Comparison of ENCODE assay signal across 12 cellular contexts in the genomic region with DNA sequence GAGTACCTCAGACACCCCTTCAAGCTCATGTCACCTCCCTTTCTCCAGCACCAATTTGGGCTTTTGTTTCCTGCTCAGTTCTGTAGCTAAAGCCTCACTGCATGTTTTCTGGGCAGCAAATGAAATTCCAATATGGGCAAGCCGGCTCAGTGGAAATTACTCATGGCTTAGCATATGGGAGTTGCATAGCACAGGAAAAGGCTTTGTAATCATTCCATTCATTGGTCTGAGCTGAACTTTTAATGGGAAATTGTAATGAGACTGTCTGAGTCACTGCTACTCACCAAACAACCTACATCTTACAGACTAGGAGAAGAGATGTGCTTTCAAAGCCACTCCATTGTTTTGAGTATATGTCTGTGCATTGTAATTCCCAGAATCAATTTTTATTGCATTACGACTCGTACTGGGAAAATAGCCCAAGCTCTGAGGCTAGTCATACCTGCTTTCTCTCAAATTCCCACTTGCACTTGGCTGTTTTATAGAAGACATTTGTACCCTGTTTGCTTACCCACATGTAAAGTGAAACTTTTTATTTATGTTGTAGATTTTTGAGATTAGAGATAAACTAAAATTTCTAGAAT.
A peak's percentile ranks its signal among the peaks of the same experiment; 100 is the strongest.
DNase-seq lines count a peak whose midpoint lies in the region; ATAC-seq and TF ChIP-seq lines count a peak whose summit lies in the region.
"Had no signal": no experiment of that assay in that cellular context is flagged by ENCODE, and none has a peak within 500 bp of the region (broad histone marks: within the 10 kb centered on the region; RNA-seq: fewer than 3 reads in every experiment).

No MANE protein-coding gene starts in this region.

- intact Hi-C loops in Right ventricle myocardium inferior (cut with DNase I) = no loop called here

- H3K4me3 ChIP-seq in adipocyte (ENCODE audit: low read length) = no peak overlapping the region
- no peak overlapping the region for H3K4me3 ChIP-seq in gastroesophageal sphincter
- no peak overlapping the region for H3K4me3 ChIP-seq in Peyer's patch
- H3K4me3 ChIP-seq: stomach had no signal

- ATAC-seq in gastroesophageal sphincter (no peak), Right ventricle myocardium inferior (no peak)

- no peaks in the 10 kb centered on the region for H3K27me3 ChIP-seq in adipocyte (replicated peaks; ENCODE audit: control insufficient read depth, insufficient read depth, low read length)
- no peaks in the 10 kb centered on the region for H3K27me3 ChIP-seq in gastroesophageal sphincter
- no peaks in the 10 kb centered on the region for H3K27me3 ChIP-seq in Peyer's patch
- H3K27me3 ChIP-seq: stomach had no signal

- H3K36me3 ChIP-seq in adipocyte (ENCODE audit: control insufficient read depth, insufficient read depth, low read length, severe bottlenecking) = no peaks in the 10 kb centered on the region
- no peaks in the 10 kb centered on the region for H3K36me3 ChIP-seq in gastroesophageal sphincter
- no peaks in the 10 kb centered on the region for H3K36me3 ChIP-seq in Peyer's patch
- H3K36me3 ChIP-seq: stomach had no signal

- TF ChIP-seq CTCF in gastroesophageal sphincter (IDR thresholded peaks at IDR 0.05) (no peak), Peyer's patch (IDR thresholded peaks at IDR 0.05) (no peak)

- 27 to 47% methylated on average over 3 of the region's 3 CpGs for WGBS in gastroesophageal sphincter (ENCODE audit: low coverage in 1 of 2), 2 donors

- H3K27ac ChIP-seq in gastroesophageal sphincter (no peak overlapping the region), Peyer's patch (no peak overlapping the region)
- H3K27ac ChIP-seq: 22Rv1, stomach had no signal

- H3K9me3 ChIP-seq in adipocyte (ENCODE audit: control insufficient read depth, low read length) = no peaks in the 10 kb centered on the region
- no peaks in the 10 kb centered on the region for H3K9me3 ChIP-seq in gastroesophageal sphincter
- H3K9me3 ChIP-seq in Peyer's patch = no peaks in the 10 kb centered on the region
- H3K9me3 ChIP-seq: stomach had no signal

- no peak for TF ChIP-seq POLR2A in gastroesophageal sphincter (IDR thresholded peaks at IDR 0.05)
- TF ChIP-seq POLR2A in Peyer's patch (IDR thresholded peaks at IDR 0.05) = no peak

- DNase-seq in NCI-H2107 treated with DMSO at 0.1 percent for 48 hours (lab: John Stamatoyannopoulos, UW; ENCODE audit: unreplicated experiment) = peak; percentile 4
- no peak for DNase-seq in NCI-H2107 (lab: John Stamatoyannopoulos, UW)
- DNase-seq in adipocyte (ENCODE audit: low read depth) = peak; percentile 64
- DNase-seq in glomerular endothelial cell (ENCODE audit: extremely low read depth, low read depth, low spot score) = peak; percentile 39
- no peak for DNase-seq in Peyer's patch
- DNase-seq in NCI-H1092 (lab: John Stamatoyannopoulos, UW) = no peak
- DNase-seq in Right ventricle myocardium inferior (ENCODE audit: missing footprints) = no peak
- DNase-seq: activated T-cell treated with anti-CD3 and anti-CD28 coated beads, Interleukin-2, amount 50 U/mL, for 48 hours; stimulated activated CD4-positive, alpha-beta T cell treated with anti-CD3 and anti-CD28 coated beads, Interleukin-2, amount 100 ng/mL, for 24 hours; stomach had no signal

- H3K9ac ChIP-seq in adipocyte (ENCODE audit: low read length) = no peak overlapping the region

- H3K4me1 ChIP-seq in adipocyte (ENCODE audit: control insufficient read depth, insufficient read depth, low read length) (no peaks in the 10 kb centered on the region), gastroesophageal sphincter (no peaks in the 10 kb centered on the region), Peyer's patch (no peaks in the 10 kb centered on the region)
- H3K4me1 ChIP-seq: stomach had no signal

- TF ChIP-seq EP300 in gastroesophageal sphincter (IDR thresholded peaks at IDR 0.05) = no peak

Comparison
In these comparisons a context has a peak if more than half of its experiments do, and no peak if none do; other contexts are left out.
1. DNase-seq: peak in NCI-H2107 treated with DMSO at 0.1 percent for 48 hours (single experiment), adipocyte (single experiment) and glomerular endothelial cell (single experiment); none in NCI-H2107 (single experiment), Peyer's patch (0 of 3), NCI-H1092 (single experiment) and Right ventricle myocardium inferior (single experiment).